12 cellular contexts compared by ENCODE assay signal in genomic region chr7:113119429-113119828, GRCh38. TPM values are rescaled to one million over a fixed set of nuclear protein-coding genes. Genes with fewer than 3 reads are reported as not detected.
A peak's percentile ranks its signal among the peaks of the same experiment; 100 is the strongest.
DNase-seq lines count a peak whose midpoint lies in the region; ATAC-seq and TF ChIP-seq lines count a peak whose summit lies in the region.
"Had no signal": no experiment of that assay in that cellular context is flagged by ENCODE, and none has a peak within 500 bp of the region (broad histone marks: within the 10 kb centered on the region; RNA-seq: fewer than 3 reads in every experiment).

No MANE protein-coding gene starts in this region.

- no peak for TF ChIP-seq CTCF in psoas muscle (IDR thresholded peaks at IDR 0.05)

- H3K4me3 ChIP-seq in duodenal mucosa (ENCODE audit: low read depth in 1 of 2, low read length in 2 of 2) (peak overlapping the region; percentile 76 to 81), psoas muscle (peak overlapping the region; percentile 84)
- H3K4me3 ChIP-seq: mucosa of descending colon had no signal

- H3K4me1 ChIP-seq in duodenal mucosa (ENCODE audit: control insufficient read depth in 1 of 2, insufficient read depth in 2 of 2, low read length in 2 of 2): peaks cover 0 to 4% of the 10 kb centered on the region in 2 donors
- peaks cover 15% of the 10 kb centered on the region for H3K4me1 ChIP-seq in psoas muscle
- H3K4me1 ChIP-seq: colonic mucosa had no signal

- ATAC-seq in activated T-cell treated with anti-CD3 and anti-CD28 coated beads, Interleukin-2, amount 50 U/mL, for 4 hours: no peak
- peak in 3 of 4 donors; percentile 52 to 61 (median 55) for ATAC-seq in psoas muscle

- H3K4me3 Mint-ChIP-seq in activated T-cell treated with anti-CD3 and anti-CD28 coated beads, Interleukin-2, amount 50 U/mL, for 4 hours: peak overlapping the region; percentile 88
- no peak overlapping the region for H3K4me3 Mint-ChIP-seq in activated T-cell treated with anti-CD3 and anti-CD28 coated beads, Interleukin-2, amount 50 U/mL, for 24 hours

- no peak overlapping the region for H3K27ac Mint-ChIP-seq in activated T-cell treated with anti-CD3 and anti-CD28 coated beads, Interleukin-2, amount 50 U/mL, for 24 hours

- H3K27me3 Mint-ChIP-seq in activated T-cell treated with anti-CD3 and anti-CD28 coated beads, Interleukin-2, amount 50 U/mL, for 4 hours (ENCODE audit: low read depth): peaks cover 3% of the 10 kb centered on the region
- H3K27me3 Mint-ChIP-seq in activated T-cell treated with anti-CD3 and anti-CD28 coated beads, Interleukin-2, amount 50 U/mL, for 24 hours: peaks cover 2% of the 10 kb centered on the region

- H3K27me3 ChIP-seq in duodenal mucosa (ENCODE audit: control insufficient read depth in 1 of 2, insufficient read depth in 2 of 2, low read length in 2 of 2) (no peaks in the 10 kb centered on the region), psoas muscle (ENCODE audit: insufficient read depth in 3 of 3, low read length in 2 of 3) (no peaks in the 10 kb centered on the region)
- H3K27me3 ChIP-seq: colonic mucosa had no signal

- WGBS in psoas muscle, 3 donors: 28 to 43% (median 35%) methylated on average over 6 of the region's 6 CpGs

- no peak overlapping the region for H3K9ac ChIP-seq in duodenal mucosa (ENCODE audit: low read depth in 1 of 2, low read length in 2 of 2)

- intact Hi-C loops in psoas muscle (cut with DNase I): loop anchor here in 1 of 2 donors (5.0 kb wide), 1 partner anchor 182 kb away; a partner anchor contains a TSS

- peaks cover 19% of the 10 kb centered on the region for H3K4me1 Mint-ChIP-seq in activated T-cell treated with anti-CD3 and anti-CD28 coated beads, Interleukin-2, amount 50 U/mL, for 4 hours (ENCODE audit: low read depth)
- peaks cover 57% of the 10 kb centered on the region for H3K4me1 Mint-ChIP-seq in activated T-cell treated with anti-CD3 and anti-CD28 coated beads, Interleukin-2, amount 50 U/mL, for 24 hours (ENCODE audit: low read depth)

- H3K9me3 ChIP-seq in duodenal mucosa (ENCODE audit: control insufficient read depth in 1 of 2, low read length in 2 of 2): no peaks in the 10 kb centered on the region
- no peaks in the 10 kb centered on the region for H3K9me3 ChIP-seq in psoas muscle
- H3K9me3 ChIP-seq: colonic mucosa, mucosa of descending colon had no signal

- H3K9me3 Mint-ChIP-seq in activated T-cell treated with anti-CD3 and anti-CD28 coated beads, Interleukin-2, amount 50 U/mL, for 4 hours: no peaks in the 10 kb centered on the region
- no peaks in the 10 kb centered on the region for H3K9me3 Mint-ChIP-seq in activated T-cell treated with anti-CD3 and anti-CD28 coated beads, Interleukin-2, amount 50 U/mL, for 24 hours

- no peaks in the 10 kb centered on the region for H3K36me3 ChIP-seq in duodenal mucosa (ENCODE audit: control insufficient read depth in 1 of 2, insufficient read depth in 2 of 2, low read length in 2 of 2)
- peaks cover 0 to 23% of the 10 kb centered on the region in 2 donors for H3K36me3 ChIP-seq in psoas muscle (ENCODE audit: insufficient read depth in 1 of 2, low read depth in 1 of 2)
- H3K36me3 ChIP-seq: colonic mucosa had no signal

- H3K27ac ChIP-seq in duodenal mucosa (ENCODE audit: low read depth, low read length) (no peak overlapping the region), psoas muscle (peak overlapping the region; percentile 92)
- H3K27ac ChIP-seq: colonic mucosa had no signal

- peaks cover 2% of the 10 kb centered on the region for H3K36me3 Mint-ChIP-seq in activated T-cell treated with anti-CD3 and anti-CD28 coated beads, Interleukin-2, amount 50 U/mL, for 4 hours (ENCODE audit: insufficient read depth)
- H3K36me3 Mint-ChIP-seq in activated T-cell treated with anti-CD3 and anti-CD28 coated beads, Interleukin-2, amount 50 U/mL, for 24 hours (ENCODE audit: low read depth): peaks cover 37% of the 10 kb centered on the region

- no peak for DNase-seq in activated T-cell treated with anti-CD3 and anti-CD28 coated beads, Interleukin-2, amount 50 U/mL, for 4 hours
- no peak for DNase-seq in activated T-cell treated with anti-CD3 and anti-CD28 coated beads, Interleukin-2, amount 50 U/mL, for 24 hours
- DNase-seq in NCI-H526 (lab: John Stamatoyannopoulos, UW) (peak; percentile 54 to 58), psoas muscle (no peak), NCI-H2171 (lab: John Stamatoyannopoulos, UW) (no peak), AG08395 (ENCODE audit: low spot score) (no peak), dermis blood vessel endothelial cell (no peak)
- DNase-seq: activated effector memory CD4-positive, alpha-beta T cell treated with Interleukin-2 at 50 U/mL for 16 hours; colonic mucosa; mucosa of descending colon; SHP77 had no signal

RNA-seq across cellular contexts. Expression of gene SMIM30, which starts 1.1 kb away (rescaled TPM):
- total RNA-seq in activated T-cell treated with anti-CD3 and anti-CD28 coated beads, Interleukin-2, amount 50 U/mL, for 4 hours: 10 to 100 TPM; 36.8 to 44.7 (median 39.5) TPM
- total RNA-seq in psoas muscle (10 to 100 TPM; 60.9 to 72.1 (median 65.6) TPM), dermis blood vessel endothelial cell (45.8 and 68.8 TPM in 2 replicates)
- polyA plus RNA-seq in psoas muscle: 100 to 1,000 TPM in 1 of 3 donors, 10 to 100 TPM in 2; 56.2 to 115 (median 77.2) TPM

RNA-seq across cellular contexts. Expression of gene GPR85, which starts 32.8 kb away (rescaled TPM):
- total RNA-seq in activated T-cell treated with anti-CD3 and anti-CD28 coated beads, Interleukin-2, amount 50 U/mL, for 4 hours: not detected
- total RNA-seq in psoas muscle: under 1 TPM in 2 of 4 donors, not detected in 2; 0.15 to 0.19 TPM
- polyA plus RNA-seq in psoas muscle: under 1 TPM in 2 of 3 donors, not detected in 1; 0.09 to 0.19 TPM
- total RNA-seq in dermis blood vessel endothelial cell: 0.42 and 0.85 TPM in 2 replicates

Comparison
In these comparisons a context has a peak if more than half of its experiments do, and no peak if none do; other contexts are left out.
1. ATAC-seq: peak in psoas muscle (3 of 4); none in activated T-cell treated with anti-CD3 and anti-CD28 coated beads, Interleukin-2, amount 50 U/mL, for 4 hours (0 of 2).
2. DNase-seq: peak in NCI-H526 (2 of 2); none in activated T-cell treated with anti-CD3 and anti-CD28 coated beads, Interleukin-2, amount 50 U/mL, for 4 hours (single experiment), activated T-cell treated with anti-CD3 and anti-CD28 coated beads, Interleukin-2, amount 50 U/mL, for 24 hours (single experiment), psoas muscle (0 of 2), NCI-H2171 (single experiment), AG08395 (single experiment) and dermis blood vessel endothelial cell (single experiment).